Comparison of ENCODE assay signal across 2 cellular contexts in genomic region chr14:63951429-63951828, GRCh38.
TF ChIP-seq lines count a peak whose summit lies in the region.

No MANE protein-coding gene starts in this region.

TF ChIP-seq in GM23338, 12 proteins besides CTCF, POLR2A, EP300 and RAD21 (continued from another document):
- TF ChIP-seq REST (IDR thresholded peaks at IDR 0.05; ENCODE audit: unreplicated experiment) (no peak), EZH2phosphoT487 (IDR thresholded peaks at IDR 0.05; ENCODE audit: unreplicated experiment) (no peak), JUNB (IDR thresholded peaks at IDR 0.05; ENCODE audit: unreplicated experiment) (no peak), ZNF462 (CRISPR knock-in tag; IDR thresholded peaks at IDR 0.05) (no peak)

TF ChIP-seq in WTC11, 78 proteins besides CTCF, POLR2A, EP300 and RAD21 (continued from another document):
- TF ChIP-seq PRDM15 (CRISPR knock-in tag; IDR thresholded peaks at IDR 0.05) = no peak
- no peak for TF ChIP-seq E2F4 (CRISPR knock-in tag; IDR thresholded peaks at IDR 0.05; ENCODE audit: borderline replicate concordance, low read depth)
- no peak for TF ChIP-seq ARID4B (CRISPR knock-in tag; IDR thresholded peaks at IDR 0.05; ENCODE audit: borderline replicate concordance)
- no peak for TF ChIP-seq MXD4 (CRISPR knock-in tag; IDR thresholded peaks at IDR 0.05; ENCODE audit: borderline replicate concordance)
TF ChIP-seq in WTC11: peak in this region for 0.
